In the genomic region with DNA sequence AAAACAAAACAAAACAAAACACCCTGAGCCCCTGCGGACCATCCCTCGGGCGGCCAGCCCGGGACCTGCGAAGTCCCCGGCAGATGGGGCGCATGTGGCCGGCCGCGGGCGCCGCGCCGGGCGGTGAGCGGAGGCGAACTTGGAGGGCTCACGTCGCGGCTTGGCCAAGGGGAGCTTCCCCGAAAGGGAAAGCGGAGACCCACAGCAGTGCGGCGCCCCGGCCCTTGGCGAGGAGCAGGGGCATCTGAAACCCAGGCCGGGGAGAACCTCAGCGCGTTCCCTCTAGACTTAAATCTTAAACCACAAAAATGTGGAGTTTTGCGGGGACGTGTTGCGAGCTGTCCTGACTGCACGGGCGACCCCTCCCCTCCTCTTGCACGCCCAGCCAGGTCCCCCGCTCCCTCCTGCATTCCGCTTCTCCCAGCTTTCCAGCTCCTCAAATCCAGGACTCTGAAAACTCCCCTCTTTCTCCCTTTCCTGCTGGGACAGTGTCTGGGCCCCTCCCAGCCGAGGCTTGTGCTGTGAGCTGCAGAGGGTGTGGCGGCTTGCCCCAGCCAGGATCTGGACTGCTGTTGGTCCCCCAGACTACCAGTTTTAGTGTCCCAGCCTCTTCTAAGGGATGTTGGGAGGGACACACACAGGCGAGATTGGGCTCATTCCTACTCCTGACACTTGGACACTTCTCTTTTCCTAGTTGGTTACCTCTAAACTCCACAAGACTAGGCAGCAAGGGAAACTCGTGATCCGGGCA, we compare ENCODE assay signal across 8 cellular contexts. TPM values are rescaled to one million over a fixed set of nuclear protein-coding genes. Genes with fewer than 3 reads are reported as not detected.
DNase-seq lines count a peak whose midpoint lies in the region; ATAC-seq and TF ChIP-seq lines count a peak whose summit lies in the region.

No MANE protein-coding gene starts in this region.

- H4K8ac ChIP-seq in mesendoderm (ENCODE audit: low read depth, low read length): no peak overlapping the region

- in situ Hi-C loops in SK-MEL-5 (cut with HindIII; ENCODE audit: low pct_unique_long_range_greater_than_20kb, low sequenced_read_pairs): no loop called here

- H3K27me3 Mint-ChIP-seq in HFFc6 (ENCODE audit: insufficient read depth) (no peaks in the 10 kb centered on the region; the same call in 1 of the 2 replicates), endodermal cell (ENCODE audit: insufficient read depth) (peaks cover 15% of the 10 kb centered on the region)

- DNase-seq in NCI-H345 (lab: John Stamatoyannopoulos, UW): peak; percentile 18
- DNase-seq in NCI-H345 treated with DMSO at 0.1 percent for 48 hours (lab: John Stamatoyannopoulos, UW; ENCODE audit: unreplicated experiment): no peak
- DNase-seq in HFFc6: peak; percentile 29
- peak; percentile 47 for DNase-seq in SK-MEL-5 (ENCODE audit: low read depth, low spot score)
- peak; percentile 80 for DNase-seq in endodermal cell
- peak; percentile 72 for DNase-seq in mesendoderm
- DNase-seq in thoracic aorta (ENCODE audit: low spot score): peak; percentile 19
- DNase-seq in NCI-H1436 (lab: John Stamatoyannopoulos, UW): no peak

- peak overlapping the region; percentile 63 for H3K9ac ChIP-seq in endodermal cell (ENCODE audit: extremely low read depth, low read length, poor library complexity, severe bottlenecking)
- H3K9ac ChIP-seq in mesendoderm (ENCODE audit: low read length): peak overlapping the region; percentile 95

- H4K5ac ChIP-seq in mesendoderm (ENCODE audit: low read length): no peak overlapping the region

- H3K9me3 ChIP-seq in endodermal cell (ENCODE audit: control insufficient read depth, low read length) (no peaks in the 10 kb centered on the region), thoracic aorta (no peaks in the 10 kb centered on the region)

- peak overlapping the region; percentile 98 for H3K4me3 Mint-ChIP-seq in HFFc6
- peak overlapping the region; percentile 86 for H3K4me3 Mint-ChIP-seq in endodermal cell

- H3K79me2 ChIP-seq in mesendoderm (ENCODE audit: control insufficient read depth, insufficient read depth, low read length): peaks cover 41% of the 10 kb centered on the region

- H3K79me1 ChIP-seq in mesendoderm (ENCODE audit: low read length): peaks cover 13% of the 10 kb centered on the region

- H2BK15ac ChIP-seq in mesendoderm (replicated peaks; ENCODE audit: low read depth): no peak overlapping the region

- H3K27ac ChIP-seq in endodermal cell (ENCODE audit: low read depth, low read length) (no peak overlapping the region), mesendoderm (ENCODE audit: low read depth, low read length) (no peak overlapping the region), thoracic aorta (peak overlapping the region; percentile 76 to 89)

- no peak overlapping the region for H2BK5ac ChIP-seq in mesendoderm (ENCODE audit: low read length)

- H3K4me2 ChIP-seq in mesendoderm (ENCODE audit: low read length): peak overlapping the region; percentile 71

- TF ChIP-seq CTCF in HFFc6 (IDR thresholded peaks at IDR 0.05) (no peak; the same call in 1 of the 2 replicates), endodermal cell (conservative IDR thresholded peaks at IDR 0.05) (no peak), thoracic aorta (IDR thresholded peaks at IDR 0.05) (no peak)

- H3K9me3 Mint-ChIP-seq in HFFc6 (no peaks in the 10 kb centered on the region), endodermal cell (no peaks in the 10 kb centered on the region)

- peak overlapping the region; percentile 93 for H3K27ac Mint-ChIP-seq in HFFc6
- peak overlapping the region; percentile 81 for H3K27ac Mint-ChIP-seq in endodermal cell

- no peak for ATAC-seq in thoracic aorta (ENCODE audit: insufficient number of reproducible peaks, low FRiP score, low read depth)

- peak overlapping the region; percentile 11 for H3K23ac ChIP-seq in mesendoderm (ENCODE audit: low read length)

- 0 to 1% methylated on average over 28 to 42 of the region's 42 CpGs for WGBS in endodermal cell (ENCODE audit: insufficient coverage in 1 of 2, insufficient read length in 1 of 2), 2 experiments
- WGBS in mesendoderm (ENCODE audit: extremely low coverage, insufficient coverage, low lambda C conversion rate): no CpG with 5 or more reads among the region's 42 CpGs

- H3K4me1 Mint-ChIP-seq in HFFc6 (ENCODE audit: low read depth) (peaks cover 43% of the 10 kb centered on the region), endodermal cell (peaks cover 30% of the 10 kb centered on the region)

- H3K56ac ChIP-seq in mesendoderm (ENCODE audit: low read length): peak overlapping the region; percentile 96

- no peaks in the 10 kb centered on the region for H3K36me3 Mint-ChIP-seq in HFFc6 (ENCODE audit: low read depth)
- H3K36me3 Mint-ChIP-seq in endodermal cell (ENCODE audit: low read depth): no peaks in the 10 kb centered on the region

- peaks cover 9% of the 10 kb centered on the region for H3K27me3 ChIP-seq in endodermal cell (ENCODE audit: control insufficient read depth, insufficient read depth, low read length, poor library complexity, severe bottlenecking)
- H3K27me3 ChIP-seq in mesendoderm (ENCODE audit: insufficient read depth, low read length, poor library complexity): no peaks in the 10 kb centered on the region
- H3K27me3 ChIP-seq in thoracic aorta (replicated peaks; ENCODE audit: insufficient read depth): no peaks in the 10 kb centered on the region

- H3K4me1 ChIP-seq in endodermal cell (ENCODE audit: control insufficient read depth, insufficient read depth, low read length) (peaks cover 9% of the 10 kb centered on the region), mesendoderm (ENCODE audit: control insufficient read depth, low read depth, low read length) (no peaks in the 10 kb centered on the region), thoracic aorta (ENCODE audit: control insufficient read depth in 1 of 2, low read depth in 2 of 2) (peaks cover 9 to 47% of the 10 kb centered on the region in 2 donors)

- no peak overlapping the region for H2AK5ac ChIP-seq in mesendoderm (ENCODE audit: low read length)

- H2BK120ac ChIP-seq in mesendoderm (ENCODE audit: low read depth, low read length): no peak overlapping the region

- peak overlapping the region; percentile 94 for H3K4me3 ChIP-seq in endodermal cell (ENCODE audit: low read length)
- H3K4me3 ChIP-seq in mesendoderm (ENCODE audit: low read length): peak overlapping the region; percentile 52
- peak overlapping the region; percentile 98 for H3K4me3 ChIP-seq in thoracic aorta

- H3K36me3 ChIP-seq in endodermal cell (ENCODE audit: control insufficient read depth, insufficient read depth, low read length) (no peaks in the 10 kb centered on the region), mesendoderm (ENCODE audit: control insufficient read depth, insufficient read depth, low read length) (no peaks in the 10 kb centered on the region), thoracic aorta (no peaks in the 10 kb centered on the region)

- H3K18ac ChIP-seq in mesendoderm (ENCODE audit: low read length): peak overlapping the region; percentile 75

- H3K4ac ChIP-seq in mesendoderm (ENCODE audit: low read depth, low read length): no peak overlapping the region

RNA-seq across cellular contexts. Expression of a gene that starts 1.3 kb away (rescaled TPM):
- 10 to 100 TPM; 13.7 to 20.9 (median 16.0) TPM for total RNA-seq in HFFc6 (2021; fragmentation: NEBNext Ultra II Directional; extraction: Animal tissue kit (Norgen Biotek cat#: 25700))
- 50.8 and 57.5 TPM in 2 replicates for total RNA-seq in SK-MEL-5 (2014; rRNA removed; shearing (Covaris generic))
- 49.2 and 68.3 TPM in 2 replicates for polyA plus RNA-seq in SK-MEL-5 (2015; cell fraction: cytosol; rRNA removed)
- 181 and 223 TPM in 2 replicates for polyA plus RNA-seq in SK-MEL-5 (2015; cell fraction: nucleus; rRNA removed)
- total RNA-seq in endodermal cell: 10 to 100 TPM; 49.4 to 51.8 TPM
- 61.3 TPM for polyA plus RNA-seq in endodermal cell (2013, experiment 1 of 2)
- polyA plus RNA-seq in endodermal cell (2013, experiment 2 of 2): 57.0 TPM
- 23.6 TPM for polyA plus RNA-seq in mesendoderm (2013, experiment 1 of 2)
- polyA plus RNA-seq in mesendoderm (2013, experiment 2 of 2): 23.3 TPM
- total RNA-seq in thoracic aorta: 10 to 100 TPM; 30.6 to 87.0 TPM

Comparison
In these comparisons a context has a peak if more than half of its experiments do, and no peak if none do; other contexts are left out.
1. DNase-seq: peak in NCI-H345 (single experiment), HFFc6 (single experiment), SK-MEL-5 (single experiment), endodermal cell (single experiment), mesendoderm (single experiment) and thoracic aorta (single experiment); none in NCI-H345 treated with DMSO at 0.1 percent for 48 hours (single experiment) and NCI-H1436 (single experiment).
2. H3K27ac ChIP-seq: peak in thoracic aorta (2 of 2); none in endodermal cell (single experiment) and mesendoderm (single experiment).
3. Peak in every context shown above with its lines, with median percentiles within 50 percentile points of each other: H3K4me3 ChIP-seq.